Comparison of ENCODE assay signal across 8 cellular contexts in the genomic region with DNA sequence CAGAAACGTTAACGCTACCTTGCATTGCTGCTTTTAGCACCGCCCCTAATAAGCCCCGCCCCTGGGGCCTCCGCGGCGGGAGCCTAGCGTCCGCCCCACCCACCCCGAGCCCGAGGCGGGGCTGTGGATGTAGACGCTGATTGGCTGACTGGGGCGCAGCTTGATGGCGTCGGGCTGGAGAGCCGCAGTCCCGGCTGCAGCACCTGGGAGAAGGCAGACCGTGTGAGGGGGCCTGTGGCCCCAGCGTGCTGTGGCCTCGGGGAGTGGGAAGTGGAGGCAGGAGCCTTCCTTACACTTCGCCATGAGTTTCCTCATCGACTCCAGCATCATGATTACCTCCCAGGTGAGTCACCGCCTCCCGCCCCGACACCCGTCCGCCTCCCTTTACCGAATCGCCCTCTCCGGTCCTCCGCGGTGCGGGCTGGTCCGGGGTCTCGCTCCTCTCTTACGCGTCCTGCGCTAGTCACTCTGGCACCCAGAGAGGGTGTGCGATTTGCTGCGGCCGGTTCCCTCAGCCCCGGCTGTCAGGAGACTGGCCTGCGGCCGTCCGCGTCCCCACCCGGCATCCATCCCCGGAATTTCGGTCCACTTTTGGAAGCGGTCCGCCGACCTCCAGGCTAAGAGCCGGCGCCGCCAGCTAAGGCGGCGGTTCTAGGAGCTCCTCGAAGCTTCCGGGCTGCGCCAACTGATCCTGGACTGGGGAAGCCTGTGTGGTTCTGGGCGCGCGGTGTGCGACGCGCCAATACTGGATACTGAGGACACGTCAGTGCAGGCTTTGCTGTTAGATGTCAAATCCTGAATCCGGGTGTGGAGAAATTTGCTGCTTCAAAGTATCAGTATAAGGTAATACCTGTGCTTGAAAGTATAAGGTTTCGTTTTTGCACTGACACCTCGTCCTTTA. TPM values are rescaled to one million over a fixed set of nuclear protein-coding genes. Genes with fewer than 3 reads are reported as not detected.
DNase-seq lines count a peak whose midpoint lies in the region; TF ChIP-seq lines count a peak whose summit lies in the region.
"Not testable (repeated sequence)": the region's sequence is repeated elsewhere in the genome, so short reads cannot be mapped to it uniquely, and the experiment has no call there.

A gene (plus strand): TSS at position 156 of the 901 bp plus-strand sequence. CDS start 146 bp downstream, at position 302.

- TF ChIP-seq CTCF in HFF-Myc (IDR thresholded peaks at IDR 0.05; ENCODE audit: low read depth, low read length, missing control alignments); suprapubic skin (IDR thresholded peaks at IDR 0.05): not testable (repeated sequence)

- H3K27ac ChIP-seq in SK-N-MC: not testable (repeated sequence)
- H3K27ac ChIP-seq in suprapubic skin: peak within 1 kb of the TSS; percentile 89

- H3K9me3 Mint-ChIP-seq in activated naive CD4-positive, alpha-beta T cell treated with anti-CD3 and anti-CD28 coated beads, Interleukin-2, amount 10 ng/mL, durations not matched to agents 7 days and 5 days: not testable (repeated sequence)

- not testable (repeated sequence) for H3K27me3 ChIP-seq in suprapubic skin

- H3K4me1 Mint-ChIP-seq in activated naive CD4-positive, alpha-beta T cell treated with anti-CD3 and anti-CD28 coated beads, Interleukin-2, amount 10 ng/mL, durations not matched to agents 7 days and 5 days: peaks cover 29% of the 10 kb centered on the region

- H3K4me3 Mint-ChIP-seq in activated naive CD4-positive, alpha-beta T cell treated with anti-CD3 and anti-CD28 coated beads, Interleukin-2, amount 10 ng/mL, durations not matched to agents 7 days and 5 days: peak within 1 kb of the TSS; percentile 86

- TF ChIP-seq POLR2A in suprapubic skin (IDR thresholded peaks at IDR 0.05): peak in 1 of 2 donors; percentile 57

- H3K27ac Mint-ChIP-seq in activated naive CD4-positive, alpha-beta T cell treated with anti-CD3 and anti-CD28 coated beads, Interleukin-2, amount 10 ng/mL, durations not matched to agents 7 days and 5 days: peak within 1 kb of the TSS; percentile 93

- H3K4me3 ChIP-seq in HFF-Myc (replicated peaks; ENCODE audit: low read depth, low read length): peak within 1 kb of the TSS; percentile 63
- peak within 1 kb of the TSS; percentile 78 for H3K4me3 ChIP-seq in SK-N-MC
- peak within 1 kb of the TSS; percentile 85 for H3K4me3 ChIP-seq in suprapubic skin

- H3K36me3 Mint-ChIP-seq in activated naive CD4-positive, alpha-beta T cell treated with anti-CD3 and anti-CD28 coated beads, Interleukin-2, amount 10 ng/mL, durations not matched to agents 7 days and 5 days: not testable (repeated sequence)

- CTCF ChIA-PET in activated naive CD4-positive, alpha-beta T cell treated with anti-CD3 and anti-CD28 coated beads, Interleukin-2, amount 10 ng/mL, durations not matched to agents 7 days and 5 days (lab: Charles Lee): not testable (repeated sequence)

- H3K9me3 ChIP-seq in SK-N-MC (ENCODE audit: low read depth, low read length); suprapubic skin: not testable (repeated sequence)

- H3K9ac ChIP-seq in SK-N-MC (ENCODE audit: insufficient read length): peak within 1 kb of the TSS; percentile 70

- TF ChIP-seq EP300 in suprapubic skin (IDR thresholded peaks at IDR 0.05): not testable (repeated sequence)

- H3K36me3 ChIP-seq in SK-N-MC (ENCODE audit: insufficient read depth, low read length); suprapubic skin: not testable (repeated sequence)

- DNase-seq in GM03348 (ENCODE audit: low spot score) (peak; percentile 95), HFF-Myc (ENCODE audit: extremely low read depth, low read depth) (peak; percentile 56), NAMALWA (ENCODE audit: low spot score) (peak; percentile 98), SK-N-MC (ENCODE audit: low read depth, low spot score) (peak; percentile 67), globus pallidus (ENCODE audit: low spot score) (peak; percentile 91), nucleus accumbens (lab: John Stamatoyannopoulos, UW) (peak; percentile 16 to 96 (median 88)), suprapubic skin (ENCODE audit: low spot score in 2 of 2) (peak; percentile 93 to 96)
- peak; percentile 97 for DNase-seq in activated naive CD4-positive, alpha-beta T cell treated with anti-CD3 and anti-CD28 coated beads, Interleukin-2, amount 10 ng/mL, durations not matched to agents 7 days and 5 days

- H3K4me1 ChIP-seq in suprapubic skin: not testable (repeated sequence)

- not testable (repeated sequence) for H3K27me3 Mint-ChIP-seq in activated naive CD4-positive, alpha-beta T cell treated with anti-CD3 and anti-CD28 coated beads, Interleukin-2, amount 10 ng/mL, durations not matched to agents 7 days and 5 days

- WGBS in suprapubic skin: no CpG with 5 or more reads among the region's 71 CpGs

RNA-seq across cellular contexts. Expression of the gene that starts here (rescaled TPM):
- 10 to 100 TPM; 17.7 to 42.8 (median 34.8) TPM for total RNA-seq in suprapubic skin
